ENCODE assay signal across 20 cellular contexts in the genomic region with DNA sequence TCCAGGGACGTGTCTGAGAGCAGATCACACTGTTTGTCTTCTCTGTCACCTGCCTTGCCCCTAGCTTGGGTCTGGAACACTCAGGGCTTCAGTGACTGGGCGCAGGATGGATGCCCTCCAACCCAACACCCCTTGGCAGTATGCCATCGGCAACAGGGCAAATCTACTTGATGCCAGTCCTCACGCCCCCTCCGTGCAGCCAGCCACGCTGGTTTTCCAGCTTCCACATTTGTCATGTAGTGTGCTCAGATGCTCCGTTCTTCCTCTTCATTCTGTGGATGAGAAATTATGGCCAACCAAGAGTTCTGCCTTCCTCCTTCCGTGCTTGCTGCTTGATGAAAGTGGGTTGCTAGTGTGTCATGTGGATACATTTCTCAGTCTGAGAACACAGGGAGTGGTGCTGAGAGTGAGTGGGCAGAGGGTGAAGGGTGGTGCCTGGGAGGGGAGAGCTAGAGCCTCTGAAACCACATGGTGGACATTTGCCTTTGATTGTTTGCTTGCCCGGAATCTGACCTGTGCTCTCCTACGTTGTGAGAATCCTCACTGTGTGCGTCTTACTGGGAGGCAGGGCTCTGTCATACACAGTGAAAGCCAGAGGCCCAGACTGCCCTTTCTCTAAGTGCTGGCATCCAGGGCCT.
DNase-seq lines count a peak whose midpoint lies in the region; ATAC-seq, FAIRE-seq and TF ChIP-seq lines count a peak whose summit lies in the region.
"Had no signal": no experiment of that assay in that cellular context is flagged by ENCODE, and none has a peak within 500 bp of the region (broad histone marks: within the 10 kb centered on the region; RNA-seq: fewer than 3 reads in every experiment).

No MANE protein-coding gene starts in this region.

- CTCF ChIA-PET in HepG2 (lab: Yijun Ruan, JAX; ENCODE audit: low intra/inter-chr PET ratio, low total read pairs) = no interaction called here

- 62% methylated on average over 7 of the region's 11 CpGs for WGBS in HepG2 (ENCODE audit: low lambda C conversion rate)

- no peaks in the 10 kb centered on the region for H3K9me3 ChIP-seq in HepG2 (ENCODE audit: low read length)
- H3K9me3 ChIP-seq in T-helper 17 cell (ENCODE audit: control insufficient read depth, low read length, poor library complexity, severe bottlenecking) = no peaks in the 10 kb centered on the region
- H3K9me3 ChIP-seq: gastroesophageal sphincter, SK-N-SH, uterus had no signal

- no peak for TF ChIP-seq RAD21 in HepG2 (CRISPR knock-in tag; IDR thresholded peaks at IDR 0.05)

- POLR2A ChIA-PET in HepG2 (lab: Yijun Ruan, JAX) = no interaction called here

- no peaks in the 10 kb centered on the region for H3K9me3 Mint-ChIP-seq in stimulated activated naive CD8-positive, alpha-beta T cell treated with anti-CD3 and anti-CD28 coated beads, Interleukin-15, Interleukin-2, amounts not matched to agents 100 ng/mL and 50 ng/mL, for 24 hours
- H3K9me3 Mint-ChIP-seq: activated B cell treated with CpG ODN at 0.5 μM for 24 hours had no signal

- H3K27me3 ChIP-seq in HepG2 (ENCODE audit: control insufficient read depth in 1 of 2, insufficient read depth in 2 of 2, low read length in 2 of 2) = peaks cover 2 to 4% of the 10 kb centered on the region in 2 experiments; a peak in 2 of 5 replicates
- H3K27me3 ChIP-seq: gastroesophageal sphincter, uterus had no signal

- no peaks in the 10 kb centered on the region for H4K20me1 ChIP-seq in HepG2 (ENCODE audit: insufficient read depth, low read length)

- BruUV-seq in HepG2 (replicated peaks; lab: Mats Ljungman, UMichigan) = no TSS peak

- H3K79me2 ChIP-seq in HepG2 (ENCODE audit: insufficient read depth, low read length) = no peaks in the 10 kb centered on the region

- H3K4me3 ChIP-seq in cardiac fibroblast (replicated peaks in 1 of 2; ENCODE audit: low read depth in 2 of 2, low read length in 2 of 2) = no peak overlapping the region
- H3K4me3 ChIP-seq in HepG2 (replicated peaks in 1 of 3; ENCODE audit: insufficient read depth in 1 of 3, low read depth in 2 of 3, low read length in 3 of 3) = no peak overlapping the region
- H3K4me3 ChIP-seq: gastroesophageal sphincter, GM12878, uterus had no signal

- no peak for FAIRE-seq in HepG2 (lab: Jason Lieb, UNC)
- FAIRE-seq: GM12878, HTR-8/SVneo had no signal

- H3K4me1 ChIP-seq in HepG2 (ENCODE audit: insufficient read depth, low read length) = peaks cover 59% of the 10 kb centered on the region
- H3K4me1 ChIP-seq: gastroesophageal sphincter, uterus had no signal

- no peak overlapping the region for H3K4me3 Mint-ChIP-seq in stimulated activated naive CD8-positive, alpha-beta T cell treated with anti-CD3 and anti-CD28 coated beads, Interleukin-15, Interleukin-2, amounts not matched to agents 100 ng/mL and 50 ng/mL, for 24 hours
- H3K4me3 Mint-ChIP-seq in T-helper 17 cell = no peak overlapping the region
- H3K4me3 Mint-ChIP-seq: activated B cell treated with CpG ODN at 0.5 μM for 24 hours had no signal

- peaks cover 22% of the 10 kb centered on the region for H3K27me3 Mint-ChIP-seq in stimulated activated naive CD8-positive, alpha-beta T cell treated with anti-CD3 and anti-CD28 coated beads, Interleukin-15, Interleukin-2, amounts not matched to agents 100 ng/mL and 50 ng/mL, for 24 hours
- peaks cover 49% of the 10 kb centered on the region for H3K27me3 Mint-ChIP-seq in T-helper 17 cell

- no peak for DNase-seq in stimulated activated naive CD8-positive, alpha-beta T cell treated with anti-CD3 and anti-CD28 coated beads, Interleukin-15, Interleukin-2, amounts not matched to agents 100 U/mL and 50 U/mL, for 24 hours
- DNase-seq in cardiac fibroblast (ENCODE audit: low read depth in 2 of 2) (peak; percentile 31 to 32), HepG2 (ENCODE audit: low spot score) (peak; percentile 51), SIG-M5 treated with dmso at 0.1 percent for 504 hours (lab: John Stamatoyannopoulos, UW; ENCODE audit: unreplicated experiment) (no peak), T-helper 17 cell (no peak)
- no peak for DNase-seq in activated effector memory CD4-positive, alpha-beta T cell treated with anti-CD3 and anti-CD28 coated beads, Interleukin-2, amount 50 U/mL, for 16 hours
- DNase-seq: activated B cell treated with CpG ODN at 0.5 μM for 24 hours; activated T-cell treated with anti-CD3 and anti-CD28 coated beads for 4 hours; DMS79; effector CD4-positive, alpha-beta T cell; NCI-H1048; NCI-H524 treated with DMSO at 0.1 percent for 48 hours; SK-N-SH; stimulated activated CD4-positive, alpha-beta T cell treated with anti-CD3 and anti-CD28 coated beads, Interleukin-15, amount 100 ng/mL, for 24 hours; uterus had no signal

- TF ChIP-seq CTCF in cardiac fibroblast (IDR thresholded peaks at IDR 0.05; ENCODE audit: low read depth, low read length) (no peak), HepG2 (CRISPR knock-in tag; IDR thresholded peaks at IDR 0.05) (no peak)

- H2AFZ ChIP-seq in HepG2 (ENCODE audit: low read length) = no peak overlapping the region

- H3K4me1 Mint-ChIP-seq in stimulated activated naive CD8-positive, alpha-beta T cell treated with anti-CD3 and anti-CD28 coated beads, Interleukin-15, Interleukin-2, amounts not matched to agents 100 ng/mL and 50 ng/mL, for 24 hours (ENCODE audit: low read depth) = no peaks in the 10 kb centered on the region
- peaks cover 2% of the 10 kb centered on the region for H3K4me1 Mint-ChIP-seq in T-helper 17 cell
- H3K4me1 Mint-ChIP-seq: activated B cell treated with CpG ODN at 0.5 μM for 24 hours had no signal

- no peak overlapping the region for H3K27ac ChIP-seq in HepG2 (ENCODE audit: extremely low read length, insufficient read depth, low read length)
- H3K27ac ChIP-seq: gastroesophageal sphincter, uterus had no signal

- no peak for ATAC-seq in stimulated activated naive CD8-positive, alpha-beta T cell treated with anti-CD3 and anti-CD28 coated beads, Interleukin-15, Interleukin-2, amounts not matched to agents 100 U/mL and 50 U/mL, for 24 hours
- peak; percentile 81 for ATAC-seq in HepG2
- no peak for ATAC-seq in GM21367 (IDR thresholded peaks at IDR 0.05; ENCODE audit: unreplicated experiment)
- no peak for ATAC-seq in T-helper 17 cell
- ATAC-seq: gastroesophageal sphincter, GM12878 had no signal

- TF ChIP-seq EP300 in HepG2 (IDR thresholded peaks at IDR 0.05; ENCODE audit: low read depth in 2 of 2, low read length in 2 of 2) = no peak
- TF ChIP-seq EP300 in HepG2 (CRISPR knock-in tag; IDR thresholded peaks at IDR 0.05; ENCODE audit: borderline replicate concordance) = no peak

- H3K27ac Mint-ChIP-seq in stimulated activated naive CD8-positive, alpha-beta T cell treated with anti-CD3 and anti-CD28 coated beads, Interleukin-15, Interleukin-2, amounts not matched to agents 100 ng/mL and 50 ng/mL, for 24 hours = peak overlapping the region; percentile 24
- no peak overlapping the region for H3K27ac Mint-ChIP-seq in T-helper 17 cell
- H3K27ac Mint-ChIP-seq: activated B cell treated with CpG ODN at 0.5 μM for 24 hours had no signal

- H3K36me3 Mint-ChIP-seq in stimulated activated naive CD8-positive, alpha-beta T cell treated with anti-CD3 and anti-CD28 coated beads, Interleukin-15, Interleukin-2, amounts not matched to agents 100 ng/mL and 50 ng/mL, for 24 hours (ENCODE audit: low read depth) = no peaks in the 10 kb centered on the region
- no peaks in the 10 kb centered on the region for H3K36me3 Mint-ChIP-seq in T-helper 17 cell (ENCODE audit: low read depth)

- no peak overlapping the region for H3K9ac ChIP-seq in HepG2 (ENCODE audit: insufficient read depth, low read depth, low read length)
- H3K9ac ChIP-seq: SK-N-SH had no signal

- peak overlapping the region; percentile 4; the same call in 1 of the 2 replicates for H3K4me2 ChIP-seq in HepG2 (ENCODE audit: low read depth, low read length)
- H3K4me2 ChIP-seq: SK-N-SH had no signal

- in situ Hi-C loops in HepG2 (cut with HindIII; ENCODE audit: extremely low pct_ligation_motif_present, low pct_unique_long_range_greater_than_20kb) = no loop called here

- intact Hi-C loops in HepG2 (cut with micrococcal nuclease; ENCODE audit: unreplicated experiment) = no loop called here

- TF ChIP-seq POLR2A in HepG2 (IDR thresholded peaks at IDR 0.05; ENCODE audit: insufficient read depth in 1 of 2, low read depth in 2 of 2, low read length in 2 of 2) = no peak

- H3K36me3 ChIP-seq in HepG2 (replicated peaks in 1 of 2; ENCODE audit: control insufficient read depth in 1 of 2, insufficient read depth in 2 of 2, low read length in 2 of 2) = no peaks in the 10 kb centered on the region
- H3K36me3 ChIP-seq: gastroesophageal sphincter, uterus had no signal

TF ChIP-seq in HepG2, 621 proteins besides CTCF, POLR2A, EP300 and RAD21:
- TF ChIP-seq JARID2 (CRISPR knock-in tag; IDR thresholded peaks at IDR 0.05; ENCODE audit: insufficient replicate concordance) = no peak
- peak; percentile 83 for TF ChIP-seq RARA (CRISPR knock-in tag; IDR thresholded peaks at IDR 0.05)
- TF ChIP-seq, protein P1, sequence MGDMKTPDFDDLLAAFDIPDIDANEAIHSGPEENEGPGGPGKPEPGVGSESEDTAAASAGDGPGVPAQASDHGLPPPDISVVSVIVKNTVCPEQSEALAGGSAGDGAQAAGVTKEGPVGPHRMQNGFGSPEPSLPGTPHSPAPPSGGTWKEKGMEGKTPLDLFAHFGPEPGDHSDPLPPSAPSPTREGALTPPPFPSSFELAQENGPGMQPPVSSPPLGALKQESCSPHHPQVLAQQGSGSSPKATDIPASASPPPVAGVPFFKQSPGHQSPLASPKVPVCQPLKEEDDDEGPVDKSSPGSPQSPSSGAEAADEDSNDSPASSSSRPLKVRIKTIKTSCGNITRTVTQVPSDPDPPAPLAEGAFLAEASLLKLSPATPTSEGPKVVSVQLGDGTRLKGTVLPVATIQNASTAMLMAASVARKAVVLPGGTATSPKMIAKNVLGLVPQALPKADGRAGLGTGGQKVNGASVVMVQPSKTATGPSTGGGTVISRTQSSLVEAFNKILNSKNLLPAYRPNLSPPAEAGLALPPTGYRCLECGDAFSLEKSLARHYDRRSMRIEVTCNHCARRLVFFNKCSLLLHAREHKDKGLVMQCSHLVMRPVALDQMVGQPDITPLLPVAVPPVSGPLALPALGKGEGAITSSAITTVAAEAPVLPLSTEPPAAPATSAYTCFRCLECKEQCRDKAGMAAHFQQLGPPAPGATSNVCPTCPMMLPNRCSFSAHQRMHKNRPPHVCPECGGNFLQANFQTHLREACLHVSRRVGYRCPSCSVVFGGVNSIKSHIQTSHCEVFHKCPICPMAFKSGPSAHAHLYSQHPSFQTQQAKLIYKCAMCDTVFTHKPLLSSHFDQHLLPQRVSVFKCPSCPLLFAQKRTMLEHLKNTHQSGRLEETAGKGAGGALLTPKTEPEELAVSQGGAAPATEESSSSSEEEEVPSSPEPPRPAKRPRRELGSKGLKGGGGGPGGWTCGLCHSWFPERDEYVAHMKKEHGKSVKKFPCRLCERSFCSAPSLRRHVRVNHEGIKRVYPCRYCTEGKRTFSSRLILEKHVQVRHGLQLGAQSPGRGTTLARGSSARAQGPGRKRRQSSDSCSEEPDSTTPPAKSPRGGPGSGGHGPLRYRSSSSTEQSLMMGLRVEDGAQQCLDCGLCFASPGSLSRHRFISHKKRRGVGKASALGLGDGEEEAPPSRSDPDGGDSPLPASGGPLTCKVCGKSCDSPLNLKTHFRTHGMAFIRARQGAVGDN (CRISPR knock-in tag; IDR thresholded peaks at IDR 0.05) = peak; percentile 27; the same call in 1 of the 2 replicates
- 0 out of 2 replicates have a peak, but pooled peaks have one; percentile 23 for TF ChIP-seq RXRB (CRISPR knock-in tag; IDR thresholded peaks at IDR 0.05; ENCODE audit: borderline replicate concordance)

Comparison
In these comparisons a context has a peak if more than half of its experiments do, and no peak if none do; other contexts are left out.
1. DNase-seq: peak in cardiac fibroblast (2 of 2) and HepG2 (single experiment); none in stimulated activated naive CD8-positive, alpha-beta T cell treated with anti-CD3 and anti-CD28 coated beads, Interleukin-15, Interleukin-2, amounts not matched to agents 100 U/mL and 50 U/mL, for 24 hours (single experiment), SIG-M5 treated with dmso at 0.1 percent for 504 hours (single experiment), activated effector memory CD4-positive, alpha-beta T cell treated with anti-CD3 and anti-CD28 coated beads, Interleukin-2, amount 50 U/mL, for 16 hours (single experiment) and T-helper 17 cell (0 of 3).